Comparison of ENCODE assay signal across 24 cellular contexts in the genomic region with DNA sequence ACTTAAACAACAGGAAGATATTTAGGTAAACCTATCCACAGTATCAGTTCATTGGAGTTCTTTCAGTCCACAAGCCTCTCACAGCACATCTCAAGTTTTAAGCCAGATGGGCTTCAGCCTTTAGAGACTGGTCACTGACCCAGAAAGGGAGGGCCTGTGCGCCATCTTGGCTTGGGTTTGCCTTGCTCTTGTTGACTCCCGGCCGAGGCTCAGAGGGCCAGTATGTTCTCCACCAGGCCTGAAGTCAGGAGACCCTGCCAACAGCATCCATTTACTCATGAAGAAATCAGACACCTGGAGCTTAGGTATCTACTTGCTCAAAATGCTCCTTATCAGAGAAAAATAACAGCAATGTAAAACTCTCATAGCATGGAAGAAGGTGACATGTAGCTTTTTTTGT. TPM values are rescaled to one million over a fixed set of nuclear protein-coding genes. Genes with fewer than 3 reads are reported as not detected.
"Had no signal": no experiment of that assay in that cellular context is flagged by ENCODE, and none has a peak within 500 bp of the region (broad histone marks: within the 10 kb centered on the region; RNA-seq: fewer than 3 reads in every experiment).

No MANE protein-coding gene starts in this region.

- H3K36me3 ChIP-seq: lower lobe of right lung, ovary, right lobe of liver, thoracic aorta, tibial nerve, upper lobe of right lung, uterus had no signal

- H3K27ac Mint-ChIP-seq: naive B cell; natural killer cell treated with Interleukin-12 subunit alpha and Interleukin-12 subunit beta and Interleukin-15 and Interleukin-18, amount 100 ng/mL, for 72 hours; stimulated activated effector memory CD8-positive, alpha-beta T cell treated with anti-CD3 and anti-CD28 coated beads, Interleukin-12 subunit alpha, Interleukin-12 subunit beta, amount 100 ng/mL, for 72 hours had no signal

- H3K27ac ChIP-seq: coronary artery, lower lobe of right lung, ovary, right lobe of liver, thoracic aorta, tibial nerve, upper lobe of right lung, uterus had no signal

- H3K36me3 Mint-ChIP-seq: naive B cell; stimulated activated effector memory CD8-positive, alpha-beta T cell treated with anti-CD3 and anti-CD28 coated beads, Interleukin-12 subunit alpha, Interleukin-12 subunit beta, amount 100 ng/mL, for 72 hours had no signal

- H3K4me3 Mint-ChIP-seq: naive B cell; natural killer cell treated with Interleukin-12 subunit alpha and Interleukin-12 subunit beta and Interleukin-15 and Interleukin-18, amount 100 ng/mL, for 72 hours; stimulated activated effector memory CD8-positive, alpha-beta T cell treated with anti-CD3 and anti-CD28 coated beads, Interleukin-12 subunit alpha, Interleukin-12 subunit beta, amount 100 ng/mL, for 72 hours had no signal

- H3K9me3 Mint-ChIP-seq: naive B cell; natural killer cell treated with Interleukin-12 subunit alpha and Interleukin-12 subunit beta and Interleukin-15 and Interleukin-18, amount 100 ng/mL, for 72 hours; stimulated activated effector memory CD8-positive, alpha-beta T cell treated with anti-CD3 and anti-CD28 coated beads, Interleukin-12 subunit alpha, Interleukin-12 subunit beta, amount 100 ng/mL, for 72 hours had no signal

- H3K27me3 ChIP-seq: ovary, uterus had no signal

- DNase-seq: central memory CD4-positive, alpha-beta T cell; dermis blood vessel endothelial cell; effector memory CD4-positive, alpha-beta T cell; esophagus squamous epithelium; foreskin melanocyte; head of caudate nucleus; left ventricle myocardium superior; lower lobe of right lung; naive B cell; occipital lobe; ovary; posterior cingulate gyrus; right lobe of liver; stimulated activated CD4-positive, alpha-beta T cell treated with anti-CD3 and anti-CD28 coated beads, Interleukin-2, amount 100 ng/mL, for 24 hours; stimulated activated CD4-positive, alpha-beta T cell treated with anti-CD3 and anti-CD28 coated beads, Interleukin-4, amount 100 ng/mL, for 24 hours; stimulated activated naive CD4-positive, alpha-beta T cell treated with Interleukin-2 at 50 U/mL for 16 hours; upper lobe of right lung; uterus had no signal

- H3K9me3 ChIP-seq: esophagus squamous epithelium, lower lobe of right lung, ovary, right lobe of liver, thoracic aorta, tibial nerve, upper lobe of right lung, uterus had no signal

- H3K4me1 ChIP-seq: upper lobe of right lung, uterus had no signal

- H3K4me3 ChIP-seq: coronary artery, esophagus squamous epithelium, lower lobe of right lung, ovary, right lobe of liver, thoracic aorta, tibial nerve, upper lobe of right lung, uterus had no signal

- ATAC-seq: left ventricle myocardium superior; lower lobe of right lung; natural killer cell treated with Interleukin-12 subunit alpha and Interleukin-12 subunit beta and Interleukin-15 and Interleukin-18, amount 100 ng/mL, for 72 hours; right lobe of liver; stimulated activated effector memory CD8-positive, alpha-beta T cell treated with anti-CD3 and anti-CD28 coated beads, Interleukin-12 subunit alpha, Interleukin-12 subunit beta, amount 100 ng/mL, for 72 hours; upper lobe of right lung had no signal

RNA-seq across cellular contexts. Expression of a gene that starts 6.2 kb away (rescaled TPM):
- total RNA-seq: natural killer cell treated with Interleukin-12 subunit alpha and Interleukin-12 subunit beta and Interleukin-15 and Interleukin-18, amount 100 ng/mL, for 72 hours; pulmonary artery endothelial cell had no signal
